In the genomic region with DNA sequence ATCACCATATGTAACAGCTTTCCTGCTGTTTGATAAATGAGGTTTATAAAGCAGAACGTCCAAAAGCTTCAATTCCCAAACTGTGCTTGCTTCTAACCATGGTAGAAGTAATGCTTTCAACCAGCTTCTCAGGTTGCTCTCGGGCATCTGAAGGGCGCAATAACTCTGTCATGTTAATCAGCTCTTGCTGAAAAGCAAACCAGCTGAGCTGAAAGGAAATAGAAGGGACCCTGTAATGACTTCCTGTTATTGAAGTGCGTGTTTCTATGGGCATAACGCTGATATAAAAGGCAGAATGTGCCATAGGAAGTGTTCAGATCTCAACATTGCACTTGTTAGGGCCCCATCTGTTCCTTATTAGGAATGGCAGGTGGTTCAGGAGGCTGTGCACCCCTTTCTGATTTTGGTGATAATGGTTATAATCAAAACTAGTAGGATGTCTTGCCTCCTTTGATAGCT, we compare ENCODE assay signal across 8 cellular contexts. TPM values are rescaled to one million over a fixed set of nuclear protein-coding genes. Genes with fewer than 3 reads are reported as not detected.
DNase-seq lines count a peak whose midpoint lies in the region; ATAC-seq and TF ChIP-seq lines count a peak whose summit lies in the region.

No MANE protein-coding gene starts in this region.

- peaks cover 17% of the 10 kb centered on the region for H3K4me1 ChIP-seq in right cardiac atrium (ENCODE audit: control insufficient read depth, insufficient read depth, low read length)
- H3K4me1 ChIP-seq in tibial nerve = peaks cover 2 to 84% (median 41%) of the 10 kb centered on the region in 4 donors

- POLR2A ChIA-PET in GM10248 (lab: Yijun Ruan, JAX) = no interaction called here

- H3K27ac ChIP-seq in right cardiac atrium (ENCODE audit: low read length) (peak overlapping the region; percentile 75), tibial nerve (peak overlapping the region; percentile 11 to 80 (median 56))

- TF ChIP-seq CTCF in tibial nerve (IDR thresholded peaks at IDR 0.05) (no peak), GM10248 (IDR thresholded peaks at IDR 0.05; ENCODE audit: control extremely low read depth, extremely low read depth, low read depth, missing control alignments) (no peak)

- peak in 1 of 2 donors; percentile 31 for TF ChIP-seq EP300 in tibial nerve (IDR thresholded peaks at IDR 0.05)

- 34% methylated on average over 5 of the region's 5 CpGs for WGBS in right cardiac atrium
- 48 to 50% methylated on average over 5 of the region's 5 CpGs for WGBS in tibial nerve, 2 donors

- CTCF ChIA-PET in GM10248 (lab: Yijun Ruan, JAX) = interaction anchor here (0.9 to 3.0 kb wide), 8 partner anchors 10 to 592 kb away, joined by 3 to 8 read pairs (median 4); no protein-coding TSS in a partner anchor

- no peak for TF ChIP-seq POLR2A in tibial nerve (IDR thresholded peaks at IDR 0.05)

- no peak overlapping the region for H3K4me3 ChIP-seq in right cardiac atrium (ENCODE audit: low read length)
- no peak overlapping the region for H3K4me3 ChIP-seq in tibial nerve

- peak; percentile 35 for ATAC-seq in GM19455 (IDR thresholded peaks at IDR 0.05; ENCODE audit: unreplicated experiment)
- peak; percentile 15 to 17 for ATAC-seq in right cardiac atrium

- no peaks in the 10 kb centered on the region for H3K9me3 ChIP-seq in right cardiac atrium (ENCODE audit: control insufficient read depth, low read length)
- no peaks in the 10 kb centered on the region for H3K9me3 ChIP-seq in tibial nerve

- peaks cover 0 to 9% (median 0%) of the 10 kb centered on the region in 3 donors for H3K36me3 ChIP-seq in tibial nerve

- intact Hi-C loops in right cardiac atrium (cut with DNase I) = no loop called here

- H3K27me3 ChIP-seq in right cardiac atrium (ENCODE audit: control insufficient read depth, insufficient read depth) (no peaks in the 10 kb centered on the region), tibial nerve (no peaks in the 10 kb centered on the region)

- DNase-seq in AML-193 (lab: John Stamatoyannopoulos, UW) (peak; percentile 62 to 71), NCI-H146 (lab: John Stamatoyannopoulos, UW) (peak; percentile 39), right cardiac atrium (no peak), tibial nerve (ENCODE audit: low spot score in 2 of 2) (no peak), cortex of kidney (lab: John Stamatoyannopoulos, UW) (no peak), GM10248 (ENCODE audit: extremely low spot score) (no peak)
- peak; percentile 34 for DNase-seq in activated CD4-positive, alpha-beta T cell treated with anti-CD3 and anti-CD28 coated beads, Interleukin-2, amount 50 U/mL, for 1 hour

RNA-seq across cellular contexts. Expression of a gene that starts 21.2 kb away (rescaled TPM):
- total RNA-seq in right cardiac atrium = 10 to 100 TPM; 42.4 to 60.6 (median 50.9) TPM
- polyA plus RNA-seq in right cardiac atrium = 18.0 TPM
- total RNA-seq in tibial nerve = 10 to 100 TPM; 30.0 to 61.0 (median 42.0) TPM

Comparison
In these comparisons a context has a peak if more than half of its experiments do, and no peak if none do; other contexts are left out.
1. DNase-seq: peak in AML-193 (2 of 2), NCI-H146 (single experiment) and activated CD4-positive, alpha-beta T cell treated with anti-CD3 and anti-CD28 coated beads, Interleukin-2, amount 50 U/mL, for 1 hour (single experiment); none in right cardiac atrium (0 of 3), tibial nerve (0 of 2), cortex of kidney (single experiment) and GM10248 (single experiment).